8 cellular contexts compared by ENCODE assay signal in genomic region chr2:9473985-9474360, GRCh38. TPM values are rescaled to one million over a fixed set of nuclear protein-coding genes. Genes with fewer than 3 reads are reported as not detected.
DNase-seq lines count a peak whose midpoint lies in the region; ATAC-seq and TF ChIP-seq lines count a peak whose summit lies in the region.

No MANE protein-coding gene starts in this region.

- peak; percentile 30 for ATAC-seq in HG02884 (IDR thresholded peaks at IDR 0.05; ENCODE audit: unreplicated experiment)
- no peak for ATAC-seq in GM18519 (IDR thresholded peaks at IDR 0.05; ENCODE audit: low FRiP score, unreplicated experiment)

- no peaks in the 10 kb centered on the region for H3K27me3 ChIP-seq in brain microvascular endothelial cell (replicated peaks)
- H3K27me3 ChIP-seq in kidney epithelial cell (ENCODE audit: control insufficient read depth, insufficient read depth, low read length), result no peaks in the 10 kb centered on the region

- in situ Hi-C loops in brain microvascular endothelial cell (cut with HindIII; ENCODE audit: low pct_ligation_motif_present, low sequenced_read_pairs), result no loop called here

- DNase-seq in GM12864 (ENCODE audit: low read depth) (no peak), brain microvascular endothelial cell (no peak), kidney epithelial cell (ENCODE audit: low read depth) (no peak), D341Med (ENCODE audit: low spot score) (no peak)
- DNase-seq in stimulated activated CD4-positive, alpha-beta T cell treated with anti-CD3 and anti-CD28 coated beads, Interleukin-1b, Interleukin-23, amount 100 ng/mL, for 48 hours, result peak; percentile 69

- H3K36me3 ChIP-seq in brain microvascular endothelial cell (replicated peaks) (peaks cover 3% of the 10 kb centered on the region), kidney epithelial cell (ENCODE audit: control insufficient read depth, insufficient read depth, low read length) (no peaks in the 10 kb centered on the region)

- TF ChIP-seq CTCF in GM12864 (IDR thresholded peaks at IDR 0.05; ENCODE audit: low read depth, low read length, missing control alignments) (no peak), VCaP (conservative IDR thresholded peaks at IDR 0.05) (no peak), brain microvascular endothelial cell (IDR thresholded peaks at IDR 0.05; ENCODE audit: low read depth, low read length, missing control alignments) (no peak), kidney epithelial cell (IDR thresholded peaks at IDR 0.05; ENCODE audit: insufficient read depth, low read length, poor library complexity, severe bottlenecking) (no peak)

- H3K27ac ChIP-seq in VCaP (peak overlapping the region; percentile 87), brain microvascular endothelial cell (peak overlapping the region; percentile 58)

- H3K4me3 ChIP-seq in GM12864 (ENCODE audit: low read depth, low read length) (peak overlapping the region; percentile 94), brain microvascular endothelial cell (ENCODE audit: low read depth, low read length) (peak overlapping the region; percentile 69), kidney epithelial cell (ENCODE audit: low read depth, low read length) (peak overlapping the region; percentile 66)

RNA-seq across cellular contexts. Expression of gene IAH1, which starts 0.4 kb away (rescaled TPM):
- 51.9 and 63.7 TPM in 2 replicates for total RNA-seq in kidney epithelial cell

RNA-seq across cellular contexts. Expression of gene CPSF3, which starts 50.5 kb away (rescaled TPM):
- 39.0 and 43.1 TPM in 2 replicates for total RNA-seq in kidney epithelial cell

RNA-seq across cellular contexts. Expression of gene ITGB1BP1, which starts 50.6 kb away (rescaled TPM):
- total RNA-seq in kidney epithelial cell, result 41.4 and 45.3 TPM in 2 replicates
